ENCODE assay signal across 21 cellular contexts in the genomic region with DNA sequence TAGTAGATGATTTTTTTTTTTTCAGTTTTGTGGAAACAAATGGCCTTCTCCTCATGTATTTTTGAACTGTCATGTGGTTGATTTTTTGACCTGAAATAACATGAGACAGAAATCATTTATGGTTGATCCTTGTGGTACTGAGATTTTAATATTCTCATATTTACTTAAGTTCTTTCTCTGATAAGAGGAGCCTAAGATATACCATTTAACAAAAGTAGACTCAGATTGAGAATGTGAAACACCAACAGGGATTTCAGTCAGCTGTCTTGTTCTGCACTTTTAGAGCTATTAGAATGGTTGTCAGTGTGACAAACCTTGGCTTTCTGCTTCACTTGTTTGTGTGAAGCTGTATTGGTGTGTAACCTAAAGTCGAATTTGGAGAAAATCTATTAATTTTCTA.
A peak's percentile ranks its signal among the peaks of the same experiment; 100 is the strongest.
DNase-seq lines count a peak whose midpoint lies in the region; ATAC-seq and TF ChIP-seq lines count a peak whose summit lies in the region.
"Had no signal": no experiment of that assay in that cellular context is flagged by ENCODE, and none has a peak within 500 bp of the region (broad histone marks: within the 10 kb centered on the region; RNA-seq: fewer than 3 reads in every experiment).

No MANE protein-coding gene starts in this region.

- no peaks in the 10 kb centered on the region for H3K27me3 Mint-ChIP-seq in naive thymus-derived CD8-positive, alpha-beta T cell
- no peaks in the 10 kb centered on the region for H3K27me3 Mint-ChIP-seq in natural killer cell (ENCODE audit: low read depth in 2 of 2)
- H3K27me3 Mint-ChIP-seq: activated CD8-positive, alpha-beta memory T cell treated with anti-CD3 and anti-CD28 coated beads, Interleukin-2, amount 10 ng/mL, durations not matched to agents 7 days and 5 days; activated naive CD8-positive, alpha-beta T cell treated with anti-CD3 and anti-CD28 coated beads, Interleukin-2, amount 10 ng/mL, durations not matched to agents 7 days and 5 days; activated T-helper 17 cell treated with anti-CD3 and anti-CD28 coated beads, Interleukin-2, amount 50 U/mL, for 72 hours had no signal

- no peak for TF ChIP-seq CTCF in MM.1S (IDR thresholded peaks at IDR 0.05; ENCODE audit: low read length)
- no peak for TF ChIP-seq CTCF in natural killer cell (IDR thresholded peaks at IDR 0.05)

- no peaks in the 10 kb centered on the region for H3K9me3 ChIP-seq in MM.1S (replicated peaks; ENCODE audit: insufficient read depth, low read length)
- H3K9me3 ChIP-seq: right atrium auricular region, uterus had no signal

- no peak overlapping the region for H2AFZ ChIP-seq in MM.1S (ENCODE audit: low read length)

- H3K27me3 ChIP-seq in MM.1S (replicated peaks; ENCODE audit: insufficient read depth, low read length) = no peaks in the 10 kb centered on the region
- no peaks in the 10 kb centered on the region for H3K27me3 ChIP-seq in H7 (ENCODE audit: control insufficient read depth, insufficient read depth, low read length)
- H3K27me3 ChIP-seq: right atrium auricular region, uterus had no signal

- intact Hi-C loops in natural killer cell (cut with micrococcal nuclease) = no loop called here

- no peak overlapping the region for H3K27ac Mint-ChIP-seq in naive thymus-derived CD8-positive, alpha-beta T cell
- H3K27ac Mint-ChIP-seq in natural killer cell = no peak overlapping the region
- H3K27ac Mint-ChIP-seq: activated CD8-positive, alpha-beta memory T cell treated with anti-CD3 and anti-CD28 coated beads, Interleukin-2, amount 10 ng/mL, durations not matched to agents 7 days and 5 days; activated naive CD8-positive, alpha-beta T cell treated with anti-CD3 and anti-CD28 coated beads, Interleukin-2, amount 10 ng/mL, durations not matched to agents 7 days and 5 days; activated T-helper 17 cell treated with anti-CD3 and anti-CD28 coated beads, Interleukin-2, amount 50 U/mL, for 72 hours had no signal

- H3K4me1 Mint-ChIP-seq in naive thymus-derived CD8-positive, alpha-beta T cell = no peaks in the 10 kb centered on the region
- no peaks in the 10 kb centered on the region for H3K4me1 Mint-ChIP-seq in natural killer cell
- H3K4me1 Mint-ChIP-seq: activated CD8-positive, alpha-beta memory T cell treated with anti-CD3 and anti-CD28 coated beads, Interleukin-2, amount 10 ng/mL, durations not matched to agents 7 days and 5 days; activated naive CD8-positive, alpha-beta T cell treated with anti-CD3 and anti-CD28 coated beads, Interleukin-2, amount 10 ng/mL, durations not matched to agents 7 days and 5 days; activated T-helper 17 cell treated with anti-CD3 and anti-CD28 coated beads, Interleukin-2, amount 50 U/mL, for 72 hours had no signal

- peaks cover 0 to 12% (median 5%) of the 10 kb centered on the region in 9 donors for H3K9me3 Mint-ChIP-seq in naive thymus-derived CD8-positive, alpha-beta T cell
- H3K9me3 Mint-ChIP-seq in natural killer cell = peaks cover 9 to 28% of the 10 kb centered on the region in 2 donors
- H3K9me3 Mint-ChIP-seq: activated naive CD8-positive, alpha-beta T cell treated with anti-CD3 and anti-CD28 coated beads, Interleukin-2, amount 10 ng/mL, durations not matched to agents 7 days and 5 days had no signal

- H3K36me3 Mint-ChIP-seq in naive thymus-derived CD8-positive, alpha-beta T cell = no peaks in the 10 kb centered on the region
- H3K36me3 Mint-ChIP-seq in natural killer cell = no peaks in the 10 kb centered on the region
- H3K36me3 Mint-ChIP-seq: activated CD8-positive, alpha-beta memory T cell treated with anti-CD3 and anti-CD28 coated beads, Interleukin-2, amount 10 ng/mL, durations not matched to agents 7 days and 5 days; activated naive CD8-positive, alpha-beta T cell treated with anti-CD3 and anti-CD28 coated beads, Interleukin-2, amount 10 ng/mL, durations not matched to agents 7 days and 5 days had no signal

- H3K27ac ChIP-seq in MM.1S (ENCODE audit: low read length) = peak overlapping the region; percentile 20; the same call in 1 of the 2 replicates
- H3K27ac ChIP-seq: C4-2B, right atrium auricular region, uterus had no signal

- peaks cover 25% of the 10 kb centered on the region for H3K4me1 ChIP-seq in MM.1S (ENCODE audit: low read length)
- H3K4me1 ChIP-seq: right atrium auricular region, uterus had no signal

- H3K4me3 ChIP-seq in MM.1S (ENCODE audit: low read length) (no peak overlapping the region; the same call in 1 of the 2 replicates), H7 (ENCODE audit: insufficient read depth, low read depth, low read length) (no peak overlapping the region)
- H3K4me3 ChIP-seq: lung, right atrium auricular region, uterus had no signal

- H3K9ac ChIP-seq in MM.1S (ENCODE audit: low read length) = no peak overlapping the region

- H3K79me2 ChIP-seq in MM.1S (ENCODE audit: low read length) = no peaks in the 10 kb centered on the region

- H3K9me2 ChIP-seq in MM.1S (replicated peaks; ENCODE audit: insufficient read depth, low read length) = no peaks in the 10 kb centered on the region

- H3F3A ChIP-seq in MM.1S (ENCODE audit: insufficient read depth, low read length) = peaks cover 23% of the 10 kb centered on the region

- H3K36me3 ChIP-seq in MM.1S (replicated peaks; ENCODE audit: insufficient read depth, low read length) (no peaks in the 10 kb centered on the region), H7 (replicated peaks; ENCODE audit: control insufficient read depth, insufficient read depth, low read length) (no peaks in the 10 kb centered on the region)
- H3K36me3 ChIP-seq: right atrium auricular region, uterus had no signal

- POLR2A ChIA-PET in naive thymus-derived CD8-positive, alpha-beta T cell (lab: Charles Lee) = no interaction called here

- no peaks in the 10 kb centered on the region for H4K20me1 ChIP-seq in MM.1S (ENCODE audit: insufficient read depth, low read length)

- ATAC-seq in GM18519 (IDR thresholded peaks at IDR 0.05; ENCODE audit: low FRiP score, unreplicated experiment) (peak; percentile 34), GM21515 (IDR thresholded peaks at IDR 0.05; ENCODE audit: unreplicated experiment) (peak; percentile 30), HG02938 (IDR thresholded peaks at IDR 0.05; ENCODE audit: unreplicated experiment) (peak; percentile 43), natural killer cell (no peak)
- no peak for ATAC-seq in naive thymus-derived CD8-positive, alpha-beta T cell
- ATAC-seq: activated CD8-positive, alpha-beta memory T cell treated with anti-CD3 and anti-CD28 coated beads, Interleukin-2, amount 10 ng/mL, durations not matched to agents 7 days and 5 days; activated T-helper 17 cell treated with anti-CD3 and anti-CD28 coated beads, Interleukin-2, amount 50 U/mL, for 72 hours; Right ventricle myocardium inferior had no signal

- DNase-seq in MM.1S = peak; percentile 22
- DNase-seq in NCI-H1417 treated with DMSO at 0.1 percent for 48 hours (lab: John Stamatoyannopoulos, UW) = no peak
- no peak for DNase-seq in H7
- DNase-seq in naive thymus-derived CD8-positive, alpha-beta T cell = no peak
- DNase-seq in natural killer cell = no peak
- DNase-seq: activated CD4-positive, alpha-beta T cell treated with anti-CD3 and anti-CD28 coated beads for 48 hours; activated CD8-positive, alpha-beta memory T cell treated with anti-CD3 and anti-CD28 coated beads, Interleukin-2, amount 10 ng/mL, durations not matched to agents 7 days and 5 days; activated naive CD8-positive, alpha-beta T cell treated with anti-CD3 and anti-CD28 coated beads, Interleukin-2, amount 10 ng/mL, durations not matched to agents 7 days and 5 days; dermis blood vessel endothelial cell; hypothalamus; NCI-H1105; NCI-H526 treated with DMSO at 0.1 percent for 48 hours; uterus had no signal

- H3K4me2 ChIP-seq in MM.1S (ENCODE audit: low read depth, low read length) = peak overlapping the region; percentile 50

- no peak overlapping the region for H3K4me3 Mint-ChIP-seq in naive thymus-derived CD8-positive, alpha-beta T cell
- no peak overlapping the region for H3K4me3 Mint-ChIP-seq in natural killer cell
- H3K4me3 Mint-ChIP-seq: activated CD8-positive, alpha-beta memory T cell treated with anti-CD3 and anti-CD28 coated beads, Interleukin-2, amount 10 ng/mL, durations not matched to agents 7 days and 5 days; activated naive CD8-positive, alpha-beta T cell treated with anti-CD3 and anti-CD28 coated beads, Interleukin-2, amount 10 ng/mL, durations not matched to agents 7 days and 5 days; activated T-helper 17 cell treated with anti-CD3 and anti-CD28 coated beads, Interleukin-2, amount 50 U/mL, for 72 hours had no signal

Comparison
In these comparisons a context has a peak if more than half of its experiments do, and no peak if none do; other contexts are left out.
1. ATAC-seq: peak in GM18519 (single experiment), GM21515 (single experiment) and HG02938 (single experiment); none in naive thymus-derived CD8-positive, alpha-beta T cell (0 of 2) and natural killer cell (0 of 3).